Comparison of ENCODE assay signal across 13 cellular contexts in the genomic region with DNA sequence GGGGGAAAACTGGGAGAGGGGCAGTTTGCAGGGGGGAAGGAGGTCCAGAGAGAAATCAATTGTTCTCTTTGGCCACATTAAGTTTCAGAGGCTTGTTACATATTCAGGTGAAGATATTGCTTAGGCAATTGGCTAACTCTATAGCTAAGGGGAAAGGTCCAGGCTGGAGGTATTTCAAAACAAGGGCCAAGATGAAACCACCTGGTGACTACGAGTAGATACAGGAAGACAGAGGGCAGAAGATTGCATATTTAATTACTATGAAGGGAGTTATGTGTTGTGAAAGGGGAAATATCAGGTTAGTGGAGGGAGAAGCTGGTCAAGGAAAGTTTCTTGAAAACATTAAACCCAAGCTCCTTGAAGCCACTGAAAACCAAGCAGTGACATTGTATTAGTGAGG. TPM values are rescaled to one million over a fixed set of nuclear protein-coding genes. Genes with fewer than 3 reads are reported as not detected.
DNase-seq lines count a peak whose midpoint lies in the region; ATAC-seq and TF ChIP-seq lines count a peak whose summit lies in the region.
"Had no signal": no experiment of that assay in that cellular context is flagged by ENCODE, and none has a peak within 500 bp of the region (broad histone marks: within the 10 kb centered on the region; RNA-seq: fewer than 3 reads in every experiment).

No MANE protein-coding gene starts in this region.

- WGBS in upper lobe of left lung, 2 donors: 23 to 56% methylated on average over 1 of the region's 1 CpG

- H3K36me3 ChIP-seq in upper lobe of left lung: no peaks in the 10 kb centered on the region
- H3K36me3 ChIP-seq: uterus had no signal

- TF ChIP-seq EP300 in upper lobe of left lung (IDR thresholded peaks at IDR 0.05): no peak

- peak overlapping the region; percentile 51 for H3K4me3 Mint-ChIP-seq in activated naive CD4-positive, alpha-beta T cell treated with anti-CD3 and anti-CD28 coated beads, Interleukin-2, amount 50 U/mL, for 24 hours
- H3K4me3 Mint-ChIP-seq in activated T-helper 17 cell treated with anti-CD3 and anti-CD28 coated beads, Interleukin-2, amount 50 U/mL, for 72 hours: peak overlapping the region; percentile 78
- peak overlapping the region; percentile 38 for H3K4me3 Mint-ChIP-seq in memory B cell

- no peak for DNase-seq in activated naive CD4-positive, alpha-beta T cell treated with anti-CD3 and anti-CD28 coated beads, Interleukin-2, amount 50 U/mL, for 16 hours
- DNase-seq in memory B cell (ENCODE audit: low spot score in 2 of 2): no peak
- DNase-seq in upper lobe of left lung: no peak
- no peak for DNase-seq in Ammon's horn (ENCODE audit: low spot score)
- no peak for DNase-seq in stimulated activated CD4-positive, alpha-beta T cell treated with anti-CD3 and anti-CD28 coated beads, Interleukin-15, amount 100 ng/mL, for 24 hours
- DNase-seq in cardiac septum (ENCODE audit: low spot score): no peak
- DNase-seq: NCI-H1105, NCI-H446, occipital lobe, RPMI8226, uterus had no signal

- intact Hi-C loops in cardiac septum (cut with DNase I): no loop called here

- no peak for ATAC-seq in activated T-helper 17 cell treated with anti-CD3 and anti-CD28 coated beads, Interleukin-2, amount 50 U/mL, for 72 hours (replicated peaks)
- ATAC-seq in memory B cell (ENCODE audit: low read depth) (no peak), upper lobe of left lung (ENCODE audit: low FRiP score in 2 of 2) (no peak)

- peak overlapping the region; percentile 18 to 100 (median 54) for H3K27ac ChIP-seq in upper lobe of left lung
- H3K27ac ChIP-seq: uterus had no signal

- no peak overlapping the region for H3K4me3 ChIP-seq in upper lobe of left lung
- H3K4me3 ChIP-seq: uterus had no signal

- peaks cover under 1% of the 10 kb centered on the region for H3K27me3 Mint-ChIP-seq in activated naive CD4-positive, alpha-beta T cell treated with anti-CD3 and anti-CD28 coated beads, Interleukin-2, amount 50 U/mL, for 24 hours
- peaks cover 3% of the 10 kb centered on the region for H3K27me3 Mint-ChIP-seq in activated T-helper 17 cell treated with anti-CD3 and anti-CD28 coated beads, Interleukin-2, amount 50 U/mL, for 72 hours
- no peaks in the 10 kb centered on the region for H3K27me3 Mint-ChIP-seq in memory B cell

- no peaks in the 10 kb centered on the region for H3K36me3 Mint-ChIP-seq in activated naive CD4-positive, alpha-beta T cell treated with anti-CD3 and anti-CD28 coated beads, Interleukin-2, amount 50 U/mL, for 24 hours
- H3K36me3 Mint-ChIP-seq in activated T-helper 17 cell treated with anti-CD3 and anti-CD28 coated beads, Interleukin-2, amount 50 U/mL, for 72 hours (ENCODE audit: low read depth): peaks cover 32% of the 10 kb centered on the region
- no peaks in the 10 kb centered on the region for H3K36me3 Mint-ChIP-seq in memory B cell

- H3K27me3 ChIP-seq in upper lobe of left lung: no peaks in the 10 kb centered on the region
- H3K27me3 ChIP-seq: uterus had no signal

- no peaks in the 10 kb centered on the region for H3K9me3 Mint-ChIP-seq in activated naive CD4-positive, alpha-beta T cell treated with anti-CD3 and anti-CD28 coated beads, Interleukin-2, amount 50 U/mL, for 24 hours
- no peaks in the 10 kb centered on the region for H3K9me3 Mint-ChIP-seq in activated T-helper 17 cell treated with anti-CD3 and anti-CD28 coated beads, Interleukin-2, amount 50 U/mL, for 72 hours
- H3K9me3 Mint-ChIP-seq in memory B cell: no peaks in the 10 kb centered on the region

- no peaks in the 10 kb centered on the region for H3K9me3 ChIP-seq in upper lobe of left lung
- H3K9me3 ChIP-seq: uterus had no signal

- H3K4me1 ChIP-seq in upper lobe of left lung: peaks cover 16 to 25% (median 22%) of the 10 kb centered on the region in 4 donors

- TF ChIP-seq CTCF in upper lobe of left lung (IDR thresholded peaks at IDR 0.05): no peak

- no peak for TF ChIP-seq POLR2A in upper lobe of left lung (IDR thresholded peaks at IDR 0.05)

- peaks cover 35% of the 10 kb centered on the region for H3K4me1 Mint-ChIP-seq in activated naive CD4-positive, alpha-beta T cell treated with anti-CD3 and anti-CD28 coated beads, Interleukin-2, amount 50 U/mL, for 24 hours
- H3K4me1 Mint-ChIP-seq in activated T-helper 17 cell treated with anti-CD3 and anti-CD28 coated beads, Interleukin-2, amount 50 U/mL, for 72 hours: peaks cover 15% of the 10 kb centered on the region
- H3K4me1 Mint-ChIP-seq in memory B cell: peaks cover 28% of the 10 kb centered on the region

- no peak overlapping the region for H3K27ac Mint-ChIP-seq in activated naive CD4-positive, alpha-beta T cell treated with anti-CD3 and anti-CD28 coated beads, Interleukin-2, amount 50 U/mL, for 24 hours
- H3K27ac Mint-ChIP-seq in activated T-helper 17 cell treated with anti-CD3 and anti-CD28 coated beads, Interleukin-2, amount 50 U/mL, for 72 hours: peak overlapping the region; percentile 10
- H3K27ac Mint-ChIP-seq in memory B cell: peak overlapping the region; percentile 41

RNA-seq across cellular contexts. Expression of a gene that starts 1.9 kb away (rescaled TPM):
- total RNA-seq in activated T-helper 17 cell treated with anti-CD3 and anti-CD28 coated beads, Interleukin-2, amount 50 U/mL, for 72 hours: 100 to 1,000 TPM in 1 of 2 donors, 10 to 100 TPM in 1; 67.7 to 113 TPM
- total RNA-seq in upper lobe of left lung (100 to 1,000 TPM in 1 of 6 donors, 10 to 100 TPM in 5; 33.5 to 107 (median 73.1) TPM), cardiac septum (103 TPM)
